ENCODE assay signal across 32 cellular contexts in genomic region chr7:64832136-64832535, GRCh38.
"Had no signal": no experiment of that assay in that cellular context is flagged by ENCODE, and none has a peak within 500 bp of the region (broad histone marks: within the 10 kb centered on the region; RNA-seq: fewer than 3 reads in every experiment).

No MANE protein-coding gene starts in this region.

- H3K27ac Mint-ChIP-seq: dendritic cell treated with granulocyte-macrophage colony-stimulating factor and Interleukin-4, amounts not matched to agents 40 ng/mL and 50 ng/mL, for 4 days; effector memory CD8-positive, alpha-beta T cell; mesothelial cell of epicardium; naive B cell; natural killer cell treated with Interleukin-12 subunit alpha and Interleukin-12 subunit beta and Interleukin-15 and Interleukin-18, amount 100 ng/mL, for 72 hours; stimulated activated naive CD8-positive, alpha-beta T cell treated with anti-CD3 and anti-CD28 coated beads, Interleukin-15, amount 100 ng/mL, for 72 hours had no signal

- H3K27me3 Mint-ChIP-seq: dendritic cell treated with granulocyte-macrophage colony-stimulating factor and Interleukin-4, amounts not matched to agents 40 ng/mL and 50 ng/mL, for 4 days; effector memory CD8-positive, alpha-beta T cell; naive B cell; natural killer cell treated with Interleukin-12 subunit alpha and Interleukin-12 subunit beta and Interleukin-15 and Interleukin-18, amount 100 ng/mL, for 72 hours; stimulated activated naive CD8-positive, alpha-beta T cell treated with anti-CD3 and anti-CD28 coated beads, Interleukin-15, amount 100 ng/mL, for 72 hours had no signal

- H3K4me3 Mint-ChIP-seq: dendritic cell treated with granulocyte-macrophage colony-stimulating factor and Interleukin-4, amounts not matched to agents 40 ng/mL and 50 ng/mL, for 4 days; effector memory CD8-positive, alpha-beta T cell; mesothelial cell of epicardium; naive B cell; natural killer cell treated with Interleukin-12 subunit alpha and Interleukin-12 subunit beta and Interleukin-15 and Interleukin-18, amount 100 ng/mL, for 72 hours; neural crest cell; stimulated activated naive CD8-positive, alpha-beta T cell treated with anti-CD3 and anti-CD28 coated beads, Interleukin-15, amount 100 ng/mL, for 72 hours had no signal

- ATAC-seq: effector memory CD8-positive, alpha-beta T cell; heart right ventricle; left colon; left ventricle myocardium superior; lower lobe of right lung; mucosa of descending colon; natural killer cell treated with Interleukin-12 subunit alpha and Interleukin-12 subunit beta and Interleukin-15 and Interleukin-18, amount 100 ng/mL, for 72 hours; pancreas; right lobe of liver; stimulated activated naive CD8-positive, alpha-beta T cell treated with anti-CD3 and anti-CD28 coated beads, Interleukin-15, amount 100 ng/mL, for 72 hours had no signal

- H3K4me1 ChIP-seq: colonic mucosa, esophagus squamous epithelium, heart right ventricle, lower lobe of right lung, pancreas, right lobe of liver, tibial artery, upper lobe of left lung had no signal

- H3K27ac ChIP-seq: colonic mucosa, esophagus squamous epithelium, heart right ventricle, lower lobe of right lung, neutrophil, pancreas, right lobe of liver, tibial artery, upper lobe of left lung had no signal

- DNase-seq: colonic mucosa; effector memory CD8-positive, alpha-beta T cell; erythroblast; esophagus squamous epithelium; foreskin melanocyte; glutamatergic neuron; heart right ventricle; hippocampal formation; islet precursor cell; kidney glomerular epithelial cell; left colon; left ventricle myocardium superior; lower lobe of right lung; mucosa of descending colon; naive B cell; pancreas; retina; right lobe of liver; stimulated activated CD4-positive, alpha-beta T cell treated with anti-CD3 and anti-CD28 coated beads, Interleukin-12 subunit alpha, Interleukin-12 subunit beta, amount 100 ng/mL, for 4 hours; stimulated activated CD4-positive, alpha-beta T cell treated with anti-CD3 and anti-CD28 coated beads, Interleukin-1b, Interleukin-23, amount 100 ng/mL, for 48 hours; stimulated activated CD4-positive, alpha-beta T cell treated with anti-CD3 and anti-CD28 coated beads, Interleukin-4, amount 100 ng/mL, for 1 hour; stimulated activated CD8-positive, alpha-beta memory T cell treated with anti-CD3 and anti-CD28 coated beads, Interleukin-4, amount 100 ng/mL, for 48 hours; stimulated activated naive CD4-positive, alpha-beta T cell; stimulated activated naive CD8-positive, alpha-beta T cell treated with anti-CD3 and anti-CD28 coated beads, Interleukin-15, amount 100 ng/mL, for 72 hours; tibial artery; upper lobe of left lung had no signal

- H3K9me3 ChIP-seq: colonic mucosa, esophagus squamous epithelium, lower lobe of right lung, pancreas, tibial artery had no signal

- H3K4me2 ChIP-seq: smooth muscle cell had no signal

- H3K27me3 ChIP-seq: colonic mucosa, esophagus squamous epithelium, heart right ventricle, neutrophil, pancreas, right lobe of liver, tibial artery, upper lobe of left lung had no signal

- H3K36me3 ChIP-seq: colonic mucosa, neutrophil had no signal

- H3K4me3 ChIP-seq: colonic mucosa, esophagus squamous epithelium, heart right ventricle, lower lobe of right lung, mucosa of descending colon, pancreas, right lobe of liver, smooth muscle cell, tibial artery, upper lobe of left lung had no signal

- H3K4me1 Mint-ChIP-seq: mesothelial cell of epicardium; neural crest cell; stimulated activated naive CD8-positive, alpha-beta T cell treated with anti-CD3 and anti-CD28 coated beads, Interleukin-15, amount 100 ng/mL, for 72 hours had no signal
